8 cellular contexts compared by ENCODE assay signal in the genomic region with DNA sequence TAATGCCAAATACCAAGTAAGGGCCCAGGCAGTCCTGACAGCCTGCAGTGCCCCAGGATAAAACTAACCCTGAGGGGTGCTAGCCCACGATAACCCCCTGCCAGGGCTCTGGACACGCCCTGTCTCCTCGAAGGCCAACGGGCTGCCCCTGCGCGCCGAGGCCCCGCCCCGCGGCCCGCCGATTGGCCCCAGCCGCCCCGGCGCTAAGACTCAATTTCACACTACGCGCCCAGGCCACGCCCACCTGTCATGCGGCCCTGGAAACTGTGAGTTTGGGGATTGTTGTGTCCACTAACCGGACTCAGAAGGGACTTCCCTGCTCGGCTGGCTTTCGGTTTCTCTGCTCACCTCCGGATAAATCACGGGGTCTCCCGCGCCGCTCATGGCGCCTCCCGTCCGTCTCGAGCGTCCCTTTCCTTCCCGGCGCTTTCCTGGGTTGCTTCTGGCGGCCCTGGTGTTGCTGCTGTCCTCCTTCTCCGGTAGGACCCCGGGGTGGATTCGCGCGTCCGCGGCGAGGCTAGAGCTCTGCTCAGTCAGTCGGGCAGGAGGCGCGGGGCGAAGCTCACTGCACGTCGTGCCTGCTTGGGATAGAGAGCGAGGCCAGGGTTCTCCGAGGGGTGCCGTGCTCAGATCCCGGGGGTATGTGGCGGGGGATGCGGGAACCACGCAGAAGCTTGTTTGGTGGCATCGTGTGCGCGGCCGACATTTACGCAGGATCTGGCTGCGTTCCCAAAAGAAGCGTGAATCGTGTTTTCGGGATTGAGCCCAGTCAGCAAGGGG. TPM values are rescaled to one million over a fixed set of nuclear protein-coding genes. Genes with fewer than 3 reads are reported as not detected.
DNase-seq lines count a peak whose midpoint lies in the region; ATAC-seq and TF ChIP-seq lines count a peak whose summit lies in the region.

A gene (plus strand): TSS at position 282 of the 780 bp plus-strand sequence. CDS start 101 bp downstream, at position 383.

- intact Hi-C loops in left ventricle myocardium inferior (cut with micrococcal nuclease), result no loop called here
- intact Hi-C loops in vagina (cut with DNase I), result no loop called here

- POLR2A ChIA-PET in T-cell (lab: Charles Lee), result no interaction called here

- no peak within 1 kb of the TSS for H3K27ac Mint-ChIP-seq in T-cell

- H3K27ac ChIP-seq in left ventricle myocardium inferior (replicated peaks), result no peak within 1 kb of the TSS
- no peak within 1 kb of the TSS for H3K27ac ChIP-seq in vagina

- peaks cover 7% of the 10 kb centered on the region for H3K4me1 ChIP-seq in adipocyte (ENCODE audit: control insufficient read depth, insufficient read depth, low read length)
- peaks cover 16% of the 10 kb centered on the region for H3K4me1 ChIP-seq in left ventricle myocardium inferior
- H3K4me1 ChIP-seq in vagina, result peaks cover 13% of the 10 kb centered on the region

- H3K9me3 ChIP-seq in adipocyte (ENCODE audit: control insufficient read depth, low read length) (no peaks in the 10 kb centered on the region), left ventricle myocardium inferior (replicated peaks) (no peaks in the 10 kb centered on the region), vagina (no peaks in the 10 kb centered on the region)

- H3K4me3 ChIP-seq in adipocyte (ENCODE audit: low read length) (peak within 1 kb of the TSS; percentile 87), left ventricle myocardium inferior (peak within 1 kb of the TSS; percentile 76), retinal pigment epithelial cell (ENCODE audit: low read length) (peak within 1 kb of the TSS; percentile 64), vagina (peak within 1 kb of the TSS; percentile 43 to 49)

- TF ChIP-seq CTCF in left ventricle myocardium inferior (IDR thresholded peaks at IDR 0.05; ENCODE audit: borderline replicate concordance) (no peak), retinal pigment epithelial cell (conservative IDR thresholded peaks at IDR 0.05; ENCODE audit: low read depth, low read length) (no peak), vagina (IDR thresholded peaks at IDR 0.05) (no peak)

- H3K4me1 Mint-ChIP-seq in T-cell, result peaks cover 6 to 11% (median 8%) of the 10 kb centered on the region in 3 donors

- H3K4me3 Mint-ChIP-seq in T-cell, result peak within 1 kb of the TSS; percentile 74 to 79 (median 74)

- H3K36me3 ChIP-seq in adipocyte (ENCODE audit: control insufficient read depth, insufficient read depth, low read length, severe bottlenecking), result no peaks in the 10 kb centered on the region
- no peaks in the 10 kb centered on the region for H3K36me3 ChIP-seq in left ventricle myocardium inferior
- no peaks in the 10 kb centered on the region for H3K36me3 ChIP-seq in vagina

- H3K27me3 Mint-ChIP-seq in T-cell, result peaks cover 8 to 19% of the 10 kb centered on the region in 2 donors

- CTCF ChIA-PET in T-cell (lab: Charles Lee), result no interaction called here

- peaks cover 14% of the 10 kb centered on the region for H3K27me3 ChIP-seq in adipocyte (replicated peaks; ENCODE audit: control insufficient read depth, insufficient read depth, low read length)
- H3K27me3 ChIP-seq in left ventricle myocardium inferior (ENCODE audit: low read depth), result peaks cover 47% of the 10 kb centered on the region
- no peaks in the 10 kb centered on the region for H3K27me3 ChIP-seq in vagina

- ATAC-seq in HG03175 (IDR thresholded peaks at IDR 0.05; ENCODE audit: unreplicated experiment) (peak; percentile 94), T-cell (replicated peaks in 1 of 4) (peak; percentile 94 to 100 (median 97))

- no peaks in the 10 kb centered on the region for H3K36me3 Mint-ChIP-seq in T-cell

- no peak for TF ChIP-seq POLR2A in vagina (IDR thresholded peaks at IDR 0.05)

- H3K9me3 Mint-ChIP-seq in T-cell, result no peaks in the 10 kb centered on the region

- DNase-seq in NCI-H524 (lab: John Stamatoyannopoulos, UW), result peak; percentile 62 to 66
- no peak for DNase-seq in NCI-H524 treated with DMSO at 0.1 percent for 48 hours (lab: John Stamatoyannopoulos, UW)
- DNase-seq in T-cell, result peak; percentile 30 to 79 (median 65)
- peak; percentile 87 for DNase-seq in adipocyte (ENCODE audit: low read depth)
- DNase-seq in left ventricle myocardium inferior, result peak; percentile 78
- peak; percentile 6 for DNase-seq in retinal pigment epithelial cell (ENCODE audit: low read depth)
- no peak for DNase-seq in vagina (ENCODE audit: extremely low spot score in 2 of 2)

- no peak within 1 kb of the TSS for H3K9ac ChIP-seq in adipocyte (ENCODE audit: low read length)

RNA-seq across cellular contexts. Expression of the gene that starts here (rescaled TPM):
- total RNA-seq in T-cell (under 1 TPM in 2 of 5 donors, not detected in 3; 0.20 to 0.37 TPM), left ventricle myocardium inferior (not detected), vagina (not detected)

Comparison
In these comparisons a context has a peak if more than half of its experiments do, and no peak if none do; other contexts are left out.
1. DNase-seq: peak in NCI-H524 (2 of 2), adipocyte (single experiment) and retinal pigment epithelial cell (single experiment); none in NCI-H524 treated with DMSO at 0.1 percent for 48 hours (single experiment) and vagina (0 of 2).
2. Peak in DNase-seq and ATAC-seq in T-cell; RNA of the gene not detected or under 1 TPM.
3. Peak in DNase-seq and H3K4me3 ChIP-seq in left ventricle myocardium inferior; RNA of the gene not detected or under 1 TPM.
4. Peak in every context shown above with its lines, with median percentiles within 50 percentile points of each other: H3K4me3 ChIP-seq.